In the genomic region with DNA sequence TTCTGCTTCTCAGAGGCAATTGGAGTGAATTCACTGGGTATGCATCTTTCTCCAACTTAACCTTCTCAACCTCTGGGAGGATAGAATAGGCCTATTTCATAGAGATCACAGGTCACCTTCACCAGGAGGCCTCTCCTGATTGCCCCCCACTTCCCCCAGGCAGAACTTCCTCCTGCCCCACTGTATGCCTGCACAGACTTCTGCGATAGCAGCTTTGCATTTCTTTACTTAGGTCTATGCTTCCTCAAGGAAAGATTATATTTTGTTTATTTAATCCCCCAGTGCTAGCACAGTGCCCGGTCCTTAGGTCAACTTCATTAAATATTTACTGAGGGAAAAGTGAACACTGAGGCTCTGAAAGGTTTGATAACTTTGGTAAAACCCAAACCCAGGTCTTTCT, we compare ENCODE assay signal across 14 cellular contexts.
"Had no signal": no experiment of that assay in that cellular context is flagged by ENCODE, and none has a peak within 500 bp of the region (broad histone marks: within the 10 kb centered on the region; RNA-seq: fewer than 3 reads in every experiment).

No MANE protein-coding gene starts in this region.

- H3K36me3 Mint-ChIP-seq: activated CD4-positive, alpha-beta memory T cell treated with anti-CD3 and anti-CD28 coated beads for 36 hours had no signal

- H3K27ac ChIP-seq: foreskin keratinocyte, sigmoid colon, tibial artery had no signal

- H3K27me3 Mint-ChIP-seq: activated CD4-positive, alpha-beta memory T cell treated with anti-CD3 and anti-CD28 coated beads for 36 hours; activated naive CD8-positive, alpha-beta T cell; memory B cell; stimulated activated naive CD8-positive, alpha-beta T cell treated with anti-CD3 and anti-CD28 coated beads, Interleukin-15, amount 100 ng/mL, for 72 hours had no signal

- H3K4me3 ChIP-seq: breast epithelium, sigmoid colon, tibial artery had no signal

- H3K36me3 ChIP-seq: breast epithelium had no signal

- DNase-seq: activated CD4-positive, alpha-beta memory T cell treated with anti-CD3 and anti-CD28 coated beads for 36 hours; activated gamma-delta T cell; activated T-cell treated with anti-CD3 and anti-CD28 coated beads, Interleukin-2, amount 50 U/mL, for 48 hours; foreskin keratinocyte; head of caudate nucleus; stimulated activated CD4-positive, alpha-beta T cell treated with anti-CD3 and anti-CD28 coated beads, Interleukin-4, amount 100 ng/mL, for 1 hour; stimulated activated CD8-positive, alpha-beta memory T cell treated with anti-CD3 and anti-CD28 coated beads, Interleukin-4, amount 100 ng/mL, for 48 hours; stimulated activated naive CD8-positive, alpha-beta T cell treated with anti-CD3 and anti-CD28 coated beads, Interleukin-15, amount 100 ng/mL, for 72 hours; tibial artery had no signal

- H3K9me3 Mint-ChIP-seq: activated CD4-positive, alpha-beta memory T cell treated with anti-CD3 and anti-CD28 coated beads for 36 hours; memory B cell; stimulated activated naive CD8-positive, alpha-beta T cell treated with anti-CD3 and anti-CD28 coated beads, Interleukin-15, amount 100 ng/mL, for 72 hours had no signal

- H3K27ac Mint-ChIP-seq: activated CD4-positive, alpha-beta memory T cell treated with anti-CD3 and anti-CD28 coated beads for 36 hours; activated naive CD8-positive, alpha-beta T cell; memory B cell; stimulated activated naive CD8-positive, alpha-beta T cell treated with anti-CD3 and anti-CD28 coated beads, Interleukin-15, amount 100 ng/mL, for 72 hours had no signal

- H3K4me3 Mint-ChIP-seq: activated CD4-positive, alpha-beta memory T cell treated with anti-CD3 and anti-CD28 coated beads for 36 hours; activated naive CD8-positive, alpha-beta T cell; memory B cell; stimulated activated naive CD8-positive, alpha-beta T cell treated with anti-CD3 and anti-CD28 coated beads, Interleukin-15, amount 100 ng/mL, for 72 hours had no signal

- H3K9me3 ChIP-seq: breast epithelium, sigmoid colon, tibial artery had no signal

- ATAC-seq: foreskin keratinocyte; left lobe of liver; stimulated activated naive CD8-positive, alpha-beta T cell treated with anti-CD3 and anti-CD28 coated beads, Interleukin-15, amount 100 ng/mL, for 72 hours had no signal

- H3K27me3 ChIP-seq: breast epithelium, foreskin keratinocyte, sigmoid colon, tibial artery had no signal
